ENCODE assay signal across 8 cellular contexts in the genomic region with DNA sequence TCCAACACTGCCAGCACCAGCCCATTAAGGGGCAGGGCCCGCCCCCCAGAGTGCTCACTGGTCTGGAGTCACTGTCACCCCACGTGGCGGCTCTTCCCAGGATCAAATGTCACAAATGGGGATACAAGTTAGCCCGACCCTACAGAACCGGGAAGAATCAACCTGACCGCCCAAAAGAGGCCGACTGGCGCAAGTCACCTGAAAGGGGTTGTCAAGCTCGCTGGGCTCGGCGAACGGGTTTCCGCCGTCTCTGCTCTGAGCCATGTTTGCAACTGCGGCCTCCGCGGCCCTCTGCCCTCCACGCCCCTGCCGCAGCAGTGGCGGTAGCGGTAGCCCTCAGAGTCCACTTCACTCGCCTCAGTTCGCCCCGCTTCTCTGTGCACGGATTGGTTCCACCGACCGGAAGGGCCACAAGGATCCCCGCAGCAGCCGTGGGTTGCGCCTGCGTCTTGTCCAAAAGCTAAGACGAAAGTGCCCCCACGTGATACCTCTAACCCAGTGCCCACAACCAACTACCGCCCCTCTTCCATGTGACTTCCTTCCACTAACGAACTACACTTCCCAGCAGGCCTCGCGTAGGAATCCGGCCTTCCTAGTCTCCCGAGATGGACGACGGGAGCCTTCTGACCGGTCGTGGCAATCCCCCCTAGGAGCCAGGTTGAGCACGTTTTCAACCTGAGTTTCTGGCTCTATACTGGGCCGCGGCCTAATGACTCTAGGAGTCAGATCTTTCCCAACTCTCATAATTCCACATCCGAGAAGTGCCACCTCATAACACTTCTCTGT. TPM values are rescaled to one million over a fixed set of nuclear protein-coding genes. Genes with fewer than 3 reads are reported as not detected.
DNase-seq lines count a peak whose midpoint lies in the region; ATAC-seq and TF ChIP-seq lines count a peak whose summit lies in the region.

A gene (minus strand): TSS at position 473 of the 786 bp plus-strand sequence. CDS start 209 bp downstream, at position 264.

- H3K9me2 ChIP-seq in PC-3 (replicated peaks; ENCODE audit: low read length) = no peaks in the 10 kb centered on the region

- intact Hi-C loops in PC-3 (cut with micrococcal nuclease) = no loop called here

- peaks cover 20% of the 10 kb centered on the region for H3K79me2 ChIP-seq in PC-3 (ENCODE audit: low read length)

- H2AFZ ChIP-seq in PC-3 (ENCODE audit: low read length) = peak within 1 kb of the TSS; percentile 72

- H3K4me3 ChIP-seq in PC-3 (ENCODE audit: low read length) = peak within 1 kb of the TSS; percentile 88
- H3K4me3 ChIP-seq in epithelial cell of proximal tubule (ENCODE audit: low read depth, low read length) = peak within 1 kb of the TSS; percentile 89
- peak within 1 kb of the TSS; percentile 89 to 98 for H3K4me3 ChIP-seq in mucosa of rectum (ENCODE audit: low read length in 2 of 2)

- TF ChIP-seq RAD21 in Ishikawa (IDR thresholded peaks at IDR 0.05; ENCODE audit: low read depth) = 0 out of 2 replicates have a peak, but pooled peaks have one; percentile 3

- H3K4me2 ChIP-seq in PC-3 (ENCODE audit: low read length) = peak within 1 kb of the TSS; percentile 95

- H3K36me3 ChIP-seq in PC-3 (ENCODE audit: low read depth, low read length) = peaks cover 40% of the 10 kb centered on the region
- peaks cover 33 to 53% of the 10 kb centered on the region in 2 donors for H3K36me3 ChIP-seq in mucosa of rectum (ENCODE audit: control insufficient read depth in 2 of 2, insufficient read depth in 2 of 2, low read length in 2 of 2)

- TF ChIP-seq CTCF in PC-3 (conservative IDR thresholded peaks at IDR 0.05; ENCODE audit: low read depth, low read length) = no peak; the same call in 1 of the 2 replicates
- no peak for TF ChIP-seq CTCF in epithelial cell of proximal tubule (conservative IDR thresholded peaks at IDR 0.05; ENCODE audit: low read depth, low read length)

- H3K9ac ChIP-seq in PC-3 (ENCODE audit: low read length) = peak within 1 kb of the TSS; percentile 89
- H3K9ac ChIP-seq in mucosa of rectum (ENCODE audit: low read depth in 1 of 2, low read length in 2 of 2) = peak within 1 kb of the TSS; percentile 76 to 80

- peaks cover 16% of the 10 kb centered on the region for H3K4me1 ChIP-seq in PC-3 (ENCODE audit: insufficient read depth, low read length)
- peaks cover 14 to 16% of the 10 kb centered on the region in 2 donors for H3K4me1 ChIP-seq in mucosa of rectum (ENCODE audit: control insufficient read depth in 2 of 2, insufficient read depth in 2 of 2, low read length in 2 of 2)

- POLR2A ChIA-PET in PC-3 (lab: Charles Lee; ENCODE audit: unreplicated experiment) = interaction anchor here (0.6 to 1.2 kb wide), 2 partner anchors 61 to 62 kb away, joined by 3 to 4 read pairs; no protein-coding TSS in a partner anchor

- peak; percentile 100 for DNase-seq in DMS114 treated with DMSO at 0.1 percent for 48 hours (lab: John Stamatoyannopoulos, UW; ENCODE audit: unreplicated experiment)
- peak; percentile 99 for DNase-seq in PC-3
- peak; percentile 82 for DNase-seq in activated T-cell treated with anti-CD3 and anti-CD28 coated beads for 48 hours (ENCODE audit: low read depth)
- DNase-seq in epithelial cell of proximal tubule (ENCODE audit: low read depth) = peak; percentile 94
- DNase-seq in stimulated activated CD8-positive, alpha-beta memory T cell treated with anti-CD3 and anti-CD28 coated beads, Interleukin-4, amount 100 ng/mL, for 48 hours = peak; percentile 92

- peak; percentile 30; the same call in 1 of the 2 replicates for TF ChIP-seq EP300 in Ishikawa (IDR thresholded peaks at IDR 0.05; ENCODE audit: borderline replicate concordance)

- ATAC-seq in GM21576 (IDR thresholded peaks at IDR 0.05; ENCODE audit: unreplicated experiment) (peak; percentile 79), PC-3 (peak; percentile 94)

- H3K27me3 ChIP-seq in PC-3 (ENCODE audit: low read length) = no peaks in the 10 kb centered on the region
- H3K27me3 ChIP-seq in mucosa of rectum (ENCODE audit: control insufficient read depth in 2 of 2, insufficient read depth in 2 of 2, low read length in 2 of 2) = no peaks in the 10 kb centered on the region

- BruUV-seq in PC-3 (replicated peaks; lab: Mats Ljungman, UMichigan) = TSS peak; percentile 62

- CTCF ChIA-PET in PC-3 (lab: Charles Lee) = interaction anchor here (0.6 to 1.6 kb wide), 2 partner anchors 11 to 37 kb away, joined by 4 to 10 read pairs; no protein-coding TSS in a partner anchor

- H3K27ac ChIP-seq in PC-3 (ENCODE audit: low read length) (peak within 1 kb of the TSS; percentile 69), mucosa of rectum (ENCODE audit: low read depth in 2 of 2, low read length in 2 of 2) (peak within 1 kb of the TSS; percentile 61 to 81)

- H3F3A ChIP-seq in PC-3 (ENCODE audit: low read length, unreplicated experiment) = peaks cover 11% of the 10 kb centered on the region

- H3K9me3 ChIP-seq in PC-3 (ENCODE audit: low read length) (no peaks in the 10 kb centered on the region), mucosa of rectum (ENCODE audit: control insufficient read depth in 2 of 2, low read length in 2 of 2) (no peaks in the 10 kb centered on the region)

- H4K20me1 ChIP-seq in PC-3 (ENCODE audit: low read length) = no peaks in the 10 kb centered on the region

TF ChIP-seq in Ishikawa, 13 proteins besides CTCF, POLR2A, EP300 and RAD21:
- TF ChIP-seq TAF1 (IDR thresholded peaks at IDR 0.05; ENCODE audit: low read depth) (peak; percentile 61), FOXM1 (IDR thresholded peaks at IDR 0.05; ENCODE audit: borderline replicate concordance, low read depth) (0 out of 2 replicates have a peak, but pooled peaks have one; percentile 12), TEAD4 (IDR thresholded peaks at IDR 0.05) (peak; percentile 81), NFIC (IDR thresholded peaks at IDR 0.05) (no peak), CEBPB (IDR thresholded peaks at IDR 0.05) (no peak), CREB1 (IDR thresholded peaks at IDR 0.05; ENCODE audit: low read depth) (peak; percentile 53; the same call in 1 of the 2 replicates), TCF12 (IDR thresholded peaks at IDR 0.05; ENCODE audit: low read depth) (peak; percentile 67), EGR1 (IDR thresholded peaks at IDR 0.05) (no peak), YY1 (IDR thresholded peaks at IDR 0.05; ENCODE audit: low read depth) (peak; percentile 64; the same call in 1 of the 2 replicates)
- TF ChIP-seq, protein P1, sequence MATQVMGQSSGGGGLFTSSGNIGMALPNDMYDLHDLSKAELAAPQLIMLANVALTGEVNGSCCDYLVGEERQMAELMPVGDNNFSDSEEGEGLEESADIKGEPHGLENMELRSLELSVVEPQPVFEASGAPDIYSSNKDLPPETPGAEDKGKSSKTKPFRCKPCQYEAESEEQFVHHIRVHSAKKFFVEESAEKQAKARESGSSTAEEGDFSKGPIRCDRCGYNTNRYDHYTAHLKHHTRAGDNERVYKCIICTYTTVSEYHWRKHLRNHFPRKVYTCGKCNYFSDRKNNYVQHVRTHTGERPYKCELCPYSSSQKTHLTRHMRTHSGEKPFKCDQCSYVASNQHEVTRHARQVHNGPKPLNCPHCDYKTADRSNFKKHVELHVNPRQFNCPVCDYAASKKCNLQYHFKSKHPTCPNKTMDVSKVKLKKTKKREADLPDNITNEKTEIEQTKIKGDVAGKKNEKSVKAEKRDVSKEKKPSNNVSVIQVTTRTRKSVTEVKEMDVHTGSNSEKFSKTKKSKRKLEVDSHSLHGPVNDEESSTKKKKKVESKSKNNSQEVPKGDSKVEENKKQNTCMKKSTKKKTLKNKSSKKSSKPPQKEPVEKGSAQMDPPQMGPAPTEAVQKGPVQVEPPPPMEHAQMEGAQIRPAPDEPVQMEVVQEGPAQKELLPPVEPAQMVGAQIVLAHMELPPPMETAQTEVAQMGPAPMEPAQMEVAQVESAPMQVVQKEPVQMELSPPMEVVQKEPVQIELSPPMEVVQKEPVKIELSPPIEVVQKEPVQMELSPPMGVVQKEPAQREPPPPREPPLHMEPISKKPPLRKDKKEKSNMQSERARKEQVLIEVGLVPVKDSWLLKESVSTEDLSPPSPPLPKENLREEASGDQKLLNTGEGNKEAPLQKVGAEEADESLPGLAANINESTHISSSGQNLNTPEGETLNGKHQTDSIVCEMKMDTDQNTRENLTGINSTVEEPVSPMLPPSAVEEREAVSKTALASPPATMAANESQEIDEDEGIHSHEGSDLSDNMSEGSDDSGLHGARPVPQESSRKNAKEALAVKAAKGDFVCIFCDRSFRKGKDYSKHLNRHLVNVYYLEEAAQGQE (IDR thresholded peaks at IDR 0.05; ENCODE audit: low read depth) = no peak
- TF ChIP-seq, protein P2, sequence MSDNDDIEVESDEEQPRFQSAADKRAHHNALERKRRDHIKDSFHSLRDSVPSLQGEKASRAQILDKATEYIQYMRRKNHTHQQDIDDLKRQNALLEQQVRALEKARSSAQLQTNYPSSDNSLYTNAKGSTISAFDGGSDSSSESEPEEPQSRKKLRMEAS (IDR thresholded peaks at IDR 0.05) = peak; percentile 91
- TF ChIP-seq, protein P3, sequence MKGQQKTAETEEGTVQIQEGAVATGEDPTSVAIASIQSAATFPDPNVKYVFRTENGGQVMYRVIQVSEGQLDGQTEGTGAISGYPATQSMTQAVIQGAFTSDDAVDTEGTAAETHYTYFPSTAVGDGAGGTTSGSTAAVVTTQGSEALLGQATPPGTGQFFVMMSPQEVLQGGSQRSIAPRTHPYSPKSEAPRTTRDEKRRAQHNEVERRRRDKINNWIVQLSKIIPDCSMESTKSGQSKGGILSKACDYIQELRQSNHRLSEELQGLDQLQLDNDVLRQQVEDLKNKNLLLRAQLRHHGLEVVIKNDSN (IDR thresholded peaks at IDR 0.05) = peak; percentile 99

RNA-seq across cellular contexts. Expression of the gene that starts here (rescaled TPM):
- total RNA-seq in PC-3 (2014; rRNA removed) (218 and 219 TPM in 2 replicates), epithelial cell of proximal tubule (61.8 and 89.7 TPM in 2 replicates)

Comparison
In these comparisons a context has a peak if more than half of its experiments do, and no peak if none do; other contexts are left out.
1. Peak in every context shown above with its lines: DNase-seq, ATAC-seq, H3K4me3 ChIP-seq and H3K27ac ChIP-seq.